Comparison of ENCODE assay signal across 9 cellular contexts in the genomic region with DNA sequence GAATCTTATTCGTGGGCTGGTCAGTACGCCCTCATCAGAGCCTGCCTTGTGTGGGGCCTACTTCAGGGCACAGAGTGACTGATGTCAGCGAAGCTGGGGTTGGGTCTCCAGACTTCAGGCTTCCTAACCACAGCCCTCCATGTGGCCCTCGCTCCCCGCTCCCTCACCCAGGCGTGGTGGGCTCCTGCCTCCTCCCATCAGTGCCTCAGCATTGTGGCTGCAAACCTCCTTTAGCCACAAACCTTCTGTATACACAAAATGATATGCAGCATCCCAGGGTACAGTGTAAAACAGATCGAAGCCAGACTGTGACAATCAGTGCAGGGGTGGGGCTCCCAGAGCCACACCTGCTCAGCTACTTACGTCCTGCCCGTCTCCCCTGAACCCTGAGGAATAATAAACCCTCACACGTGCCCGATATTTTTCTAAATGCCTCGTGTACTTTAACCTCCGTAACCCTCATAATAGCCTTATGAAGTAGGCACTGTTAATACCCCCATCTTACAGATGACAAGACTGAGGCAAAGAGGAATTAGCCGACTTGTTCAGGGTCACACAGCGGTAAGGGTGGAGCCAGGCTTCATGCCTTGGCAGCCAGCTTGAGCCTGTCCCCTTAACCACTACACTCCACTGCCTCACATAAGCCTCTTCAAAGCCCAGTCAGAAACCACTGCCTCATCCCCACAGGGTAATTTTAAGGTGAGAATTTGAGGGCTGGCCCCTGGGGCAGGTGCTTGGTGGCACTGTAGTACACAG. TPM values are rescaled to one million over a fixed set of nuclear protein-coding genes. Genes with fewer than 3 reads are reported as not detected.
A peak's percentile ranks its signal among the peaks of the same experiment; 100 is the strongest.
DNase-seq lines count a peak whose midpoint lies in the region; ATAC-seq lines count a peak whose summit lies in the region.
"Had no signal": no experiment of that assay in that cellular context is flagged by ENCODE, and none has a peak within 500 bp of the region (broad histone marks: within the 10 kb centered on the region; RNA-seq: fewer than 3 reads in every experiment).

No MANE protein-coding gene starts in this region.

- peak; percentile 47 for ATAC-seq in activated CD4-positive, alpha-beta T cell treated with anti-CD3 and anti-CD28 coated beads for 36 hours
- ATAC-seq in HG03175 (IDR thresholded peaks at IDR 0.05; ENCODE audit: unreplicated experiment), result peak; percentile 44
- ATAC-seq in naive thymus-derived CD8-positive, alpha-beta T cell, result peak; percentile 60 to 63

- H3K4me1 Mint-ChIP-seq in activated CD4-positive, alpha-beta T cell treated with anti-CD3 and anti-CD28 coated beads for 36 hours, result peaks cover 91% of the 10 kb centered on the region
- peaks cover 61% of the 10 kb centered on the region for H3K4me1 Mint-ChIP-seq in activated T-helper 1 cell treated with anti-CD3 and anti-CD28 coated beads, Interleukin-12 subunit alpha, Interleukin-12 subunit beta, Interleukin-2, Interleukin-4 antibody, amounts not matched to agents 30 ng/mL and 10 ng/mL and 1 ng/mL, durations not matched to agents 14 hours and 24 hours and 36 hours (ENCODE audit: low read depth)
- peaks cover 39 to 94% (median 92%) of the 10 kb centered on the region in 4 donors for H3K4me1 Mint-ChIP-seq in naive thymus-derived CD8-positive, alpha-beta T cell

- peak overlapping the region; percentile 96 for H3K27ac Mint-ChIP-seq in activated CD4-positive, alpha-beta T cell treated with anti-CD3 and anti-CD28 coated beads for 36 hours
- peak overlapping the region; percentile 99 for H3K27ac Mint-ChIP-seq in activated T-helper 1 cell treated with anti-CD3 and anti-CD28 coated beads, Interleukin-12 subunit alpha, Interleukin-12 subunit beta, Interleukin-2, Interleukin-4 antibody, amounts not matched to agents 30 ng/mL and 10 ng/mL and 1 ng/mL, durations not matched to agents 14 hours and 24 hours and 36 hours
- H3K27ac Mint-ChIP-seq in naive thymus-derived CD8-positive, alpha-beta T cell, result peak overlapping the region; percentile 95 to 99 (median 97)

- DNase-seq in activated CD4-positive, alpha-beta T cell treated with anti-CD3 and anti-CD28 coated beads for 36 hours, result peak; percentile 68
- no peak for DNase-seq in activated CD4-positive, alpha-beta T cell treated with anti-CD3 and anti-CD28 coated beads for 1 hour
- peak; percentile 43 for DNase-seq in activated T-helper 1 cell treated with anti-CD3 and anti-CD28 coated beads, Interleukin-12 subunit alpha, Interleukin-12 subunit beta, Interleukin-2, Interleukin-4 antibody, amounts not matched to agents 30 ng/mL and 10 ng/mL and 1 ng/mL, durations not matched to agents 14 hours and 24 hours and 36 hours (ENCODE audit: low spot score)
- peak in 6 of 10 donors; percentile 33 to 77 (median 60) for DNase-seq in naive thymus-derived CD8-positive, alpha-beta T cell
- DNase-seq in EL (no peak), 8988T (no peak), GF-D8 (lab: John Stamatoyannopoulos, UW) (no peak)

- CTCF ChIA-PET in activated CD4-positive, alpha-beta T cell treated with anti-CD3 and anti-CD28 coated beads for 36 hours (lab: Charles Lee), result interaction anchor here (0.5 to 2.2 kb wide), 14 partner anchors 10 to 322 kb away, joined by 3 to 17 read pairs (median 4); a partner anchor contains a TSS

- peaks cover 9% of the 10 kb centered on the region for H3K36me3 Mint-ChIP-seq in activated CD4-positive, alpha-beta T cell treated with anti-CD3 and anti-CD28 coated beads for 36 hours (ENCODE audit: low read depth)
- H3K36me3 Mint-ChIP-seq in activated T-helper 1 cell treated with anti-CD3 and anti-CD28 coated beads, Interleukin-12 subunit alpha, Interleukin-12 subunit beta, Interleukin-2, Interleukin-4 antibody, amounts not matched to agents 30 ng/mL and 10 ng/mL and 1 ng/mL, durations not matched to agents 14 hours and 24 hours and 36 hours (ENCODE audit: low read depth), result no peaks in the 10 kb centered on the region
- H3K36me3 Mint-ChIP-seq in naive thymus-derived CD8-positive, alpha-beta T cell, result no peaks in the 10 kb centered on the region

- no peaks in the 10 kb centered on the region for H3K27me3 Mint-ChIP-seq in activated CD4-positive, alpha-beta T cell treated with anti-CD3 and anti-CD28 coated beads for 36 hours
- no peaks in the 10 kb centered on the region for H3K27me3 Mint-ChIP-seq in activated T-helper 1 cell treated with anti-CD3 and anti-CD28 coated beads, Interleukin-12 subunit alpha, Interleukin-12 subunit beta, Interleukin-2, Interleukin-4 antibody, amounts not matched to agents 30 ng/mL and 10 ng/mL and 1 ng/mL, durations not matched to agents 14 hours and 24 hours and 36 hours (ENCODE audit: insufficient read depth)
- no peaks in the 10 kb centered on the region for H3K27me3 Mint-ChIP-seq in naive thymus-derived CD8-positive, alpha-beta T cell

- H3K9me3 Mint-ChIP-seq in activated CD4-positive, alpha-beta T cell treated with anti-CD3 and anti-CD28 coated beads for 36 hours (ENCODE audit: low read depth), result no peaks in the 10 kb centered on the region
- no peaks in the 10 kb centered on the region for H3K9me3 Mint-ChIP-seq in activated T-helper 1 cell treated with anti-CD3 and anti-CD28 coated beads, Interleukin-12 subunit alpha, Interleukin-12 subunit beta, Interleukin-2, Interleukin-4 antibody, amounts not matched to agents 30 ng/mL and 10 ng/mL and 1 ng/mL, durations not matched to agents 14 hours and 24 hours and 36 hours
- H3K9me3 Mint-ChIP-seq in naive thymus-derived CD8-positive, alpha-beta T cell, result no peaks in the 10 kb centered on the region

- POLR2A ChIA-PET in activated CD4-positive, alpha-beta T cell treated with anti-CD3 and anti-CD28 coated beads for 36 hours (lab: Charles Lee), result interaction anchor here (1.0 to 1.9 kb wide), 4 partner anchors 14 to 46 kb away, joined by 3 to 7 read pairs (median 4); a partner anchor contains a TSS
- POLR2A ChIA-PET in naive thymus-derived CD8-positive, alpha-beta T cell (lab: Charles Lee), result interaction anchor here (0.7 to 41.4 kb wide), 6 partner anchors 14 to 381 kb away, joined by 3 to 1679 read pairs (median 169); a partner anchor contains a TSS

- intact Hi-C loops in activated CD4-positive, alpha-beta T cell treated with anti-CD3 and anti-CD28 coated beads for 36 hours (cut with DNase I, micrococcal nuclease), result loop anchor here (1.0 to 5.0 kb wide), 9 partner anchors 9 to 570 kb away; a partner anchor contains a TSS
- intact Hi-C loops in activated T-helper 1 cell treated with anti-CD3 and anti-CD28 coated beads, Interleukin-12 subunit alpha, Interleukin-12 subunit beta, Interleukin-2, Interleukin-4 antibody, amounts not matched to agents 30 ng/mL and 10 ng/mL and 1 ng/mL, durations not matched to agents 14 hours and 24 hours and 36 hours (cut with micrococcal nuclease), result loop anchor here (1.0 to 10.0 kb wide), 11 partner anchors 10 to 358 kb away; a partner anchor contains a TSS

- peak overlapping the region; percentile 36 for H3K4me3 Mint-ChIP-seq in activated CD4-positive, alpha-beta T cell treated with anti-CD3 and anti-CD28 coated beads for 36 hours
- H3K4me3 Mint-ChIP-seq in activated T-helper 1 cell treated with anti-CD3 and anti-CD28 coated beads, Interleukin-12 subunit alpha, Interleukin-12 subunit beta, Interleukin-2, Interleukin-4 antibody, amounts not matched to agents 30 ng/mL and 10 ng/mL and 1 ng/mL, durations not matched to agents 14 hours and 24 hours and 36 hours, result peak overlapping the region; percentile 59
- peak overlapping the region; percentile 61 to 84 (median 76) for H3K4me3 Mint-ChIP-seq in naive thymus-derived CD8-positive, alpha-beta T cell

RNA-seq across cellular contexts. Expression of a gene that starts 7.3 kb away (rescaled TPM):
- total RNA-seq in activated CD4-positive, alpha-beta T cell treated with anti-CD3 and anti-CD28 coated beads for 36 hours, result under 1 TPM; 0.34 to 0.40 TPM
- total RNA-seq in activated T-helper 1 cell treated with anti-CD3 and anti-CD28 coated beads, Interleukin-12 subunit alpha, Interleukin-12 subunit beta, Interleukin-2, Interleukin-4 antibody, amounts not matched to agents 30 ng/mL and 10 ng/mL and 1 ng/mL, durations not matched to agents 14 hours and 24 hours and 36 hours, result 0.18 and 0.32 TPM in 2 replicates
- under 1 TPM; 0.21 to 0.25 TPM for total RNA-seq in naive thymus-derived CD8-positive, alpha-beta T cell
- under 1 TPM in 1 of 3 donors, not detected in 2; 0.10 TPM for polyA plus RNA-seq in naive thymus-derived CD8-positive, alpha-beta T cell
- total RNA-seq: lung microvascular endothelial cell had no signal

RNA-seq across cellular contexts. Expression of a gene that starts 46.5 kb away (rescaled TPM):
- total RNA-seq in activated CD4-positive, alpha-beta T cell treated with anti-CD3 and anti-CD28 coated beads for 36 hours, result 100 to 1,000 TPM in 1 of 2 experiments, 10 to 100 TPM in 1; 78.2 to 104 TPM
- 114 and 115 TPM in 2 replicates for total RNA-seq in activated T-helper 1 cell treated with anti-CD3 and anti-CD28 coated beads, Interleukin-12 subunit alpha, Interleukin-12 subunit beta, Interleukin-2, Interleukin-4 antibody, amounts not matched to agents 30 ng/mL and 10 ng/mL and 1 ng/mL, durations not matched to agents 14 hours and 24 hours and 36 hours
- total RNA-seq in naive thymus-derived CD8-positive, alpha-beta T cell, result 100 to 1,000 TPM; 102 to 114 TPM
- 100 to 1,000 TPM; 211 to 343 (median 262) TPM for polyA plus RNA-seq in naive thymus-derived CD8-positive, alpha-beta T cell

Comparison
In these comparisons a context has a peak if more than half of its experiments do, and no peak if none do; other contexts are left out.
1. DNase-seq: peak in activated CD4-positive, alpha-beta T cell treated with anti-CD3 and anti-CD28 coated beads for 36 hours (single experiment), activated T-helper 1 cell treated with anti-CD3 and anti-CD28 coated beads, Interleukin-12 subunit alpha, Interleukin-12 subunit beta, Interleukin-2, Interleukin-4 antibody, amounts not matched to agents 30 ng/mL and 10 ng/mL and 1 ng/mL, durations not matched to agents 14 hours and 24 hours and 36 hours (single experiment) and naive thymus-derived CD8-positive, alpha-beta T cell (6 of 10); none in activated CD4-positive, alpha-beta T cell treated with anti-CD3 and anti-CD28 coated beads for 1 hour (single experiment), EL (single experiment), 8988T (single experiment) and GF-D8 (single experiment).
2. Peak in every context shown above with its lines, with median percentiles within 50 percentile points of each other: ATAC-seq, H3K27ac Mint-ChIP-seq and H3K4me3 Mint-ChIP-seq.